In genomic region chr19:1471514-1472107, GRCh38 we compare ENCODE assay signal across 8 cellular contexts. TPM values are rescaled to one million over a fixed set of nuclear protein-coding genes. Genes with fewer than 3 reads are reported as not detected.
DNase-seq lines count a peak whose midpoint lies in the region; ATAC-seq and TF ChIP-seq lines count a peak whose summit lies in the region.

No MANE protein-coding gene starts in this region.

- H3K27me3 ChIP-seq in endodermal cell (ENCODE audit: control insufficient read depth, insufficient read depth, low read length, poor library complexity, severe bottlenecking): peaks cover 66% of the 10 kb centered on the region
- peaks cover 67 to 74% (median 74%) of the 10 kb centered on the region in 3 donors for H3K27me3 ChIP-seq in skeletal muscle tissue (ENCODE audit: control insufficient read depth in 3 of 3, insufficient read depth in 3 of 3, low read length in 3 of 3)

- no peaks in the 10 kb centered on the region for H3K36me3 Mint-ChIP-seq in activated naive CD4-positive, alpha-beta T cell treated with anti-CD3 and anti-CD28 coated beads, Interleukin-2, amount 50 U/mL, for 72 hours
- no peaks in the 10 kb centered on the region for H3K36me3 Mint-ChIP-seq in endodermal cell (ENCODE audit: low read depth)

- H3K4me1 Mint-ChIP-seq in endodermal cell: no peaks in the 10 kb centered on the region

- H3K9ac ChIP-seq in endodermal cell (ENCODE audit: extremely low read depth, low read length, poor library complexity, severe bottlenecking) (no peak overlapping the region), skeletal muscle tissue (ENCODE audit: low read depth in 1 of 3, low read length in 3 of 3) (peak overlapping the region in 2 of 3 donors; percentile 14 to 40)

- H3K27ac Mint-ChIP-seq in activated naive CD4-positive, alpha-beta T cell treated with anti-CD3 and anti-CD28 coated beads, Interleukin-2, amount 50 U/mL, for 72 hours: no peak overlapping the region
- no peak overlapping the region for H3K27ac Mint-ChIP-seq in endodermal cell

- peak; percentile 63 for TF ChIP-seq CTCF in endodermal cell (conservative IDR thresholded peaks at IDR 0.05)

- ATAC-seq in activated naive CD4-positive, alpha-beta T cell treated with anti-CD3 and anti-CD28 coated beads, Interleukin-2, amount 50 U/mL, for 72 hours: no peak
- ATAC-seq in GM21576 (IDR thresholded peaks at IDR 0.05; ENCODE audit: unreplicated experiment): no peak
- ATAC-seq in HG03159 (IDR thresholded peaks at IDR 0.05; ENCODE audit: unreplicated experiment): no peak

- H3K4me3 Mint-ChIP-seq in endodermal cell: no peak overlapping the region

- H3K27ac ChIP-seq in endodermal cell (ENCODE audit: low read depth, low read length): no peak overlapping the region
- no peak overlapping the region for H3K27ac ChIP-seq in skeletal muscle tissue (ENCODE audit: low read depth, low read length)

- peaks cover 14% of the 10 kb centered on the region for H3K36me3 ChIP-seq in endodermal cell (ENCODE audit: control insufficient read depth, insufficient read depth, low read length)
- peaks cover 5 to 10% (median 5%) of the 10 kb centered on the region in 3 donors for H3K36me3 ChIP-seq in skeletal muscle tissue (ENCODE audit: control insufficient read depth in 3 of 3, insufficient read depth in 3 of 3, low read length in 3 of 3)

- peaks cover 50% of the 10 kb centered on the region for H3K27me3 Mint-ChIP-seq in endodermal cell (ENCODE audit: insufficient read depth)

- H3K4me1 ChIP-seq in endodermal cell (ENCODE audit: control insufficient read depth, insufficient read depth, low read length): peaks cover 12% of the 10 kb centered on the region
- H3K4me1 ChIP-seq in skeletal muscle tissue (ENCODE audit: control insufficient read depth in 3 of 3, insufficient read depth in 3 of 3, low read length in 3 of 3): peaks cover 35 to 69% (median 56%) of the 10 kb centered on the region in 3 donors

- H3K9me3 Mint-ChIP-seq in activated naive CD4-positive, alpha-beta T cell treated with anti-CD3 and anti-CD28 coated beads, Interleukin-2, amount 50 U/mL, for 72 hours: no peaks in the 10 kb centered on the region
- H3K9me3 Mint-ChIP-seq in endodermal cell: no peaks in the 10 kb centered on the region

- peak; percentile 34 for DNase-seq in activated naive CD4-positive, alpha-beta T cell treated with Interleukin-2 at 50 U/mL for 16 hours
- DNase-seq in activated naive CD4-positive, alpha-beta T cell treated with anti-CD3 and anti-CD28 coated beads, Interleukin-2, amount 50 U/mL, for 72 hours (ENCODE audit: low spot score in 2 of 2): no peak
- peak; percentile 44 for DNase-seq in NCI-H69 (lab: John Stamatoyannopoulos, UW)
- DNase-seq in endodermal cell: peak; percentile 52
- DNase-seq in foreskin melanocyte: no peak

- H3K9me3 ChIP-seq in endodermal cell (ENCODE audit: control insufficient read depth, low read length) (no peaks in the 10 kb centered on the region), skeletal muscle tissue (ENCODE audit: control insufficient read depth in 3 of 3, low read length in 3 of 3) (no peaks in the 10 kb centered on the region)

- WGBS in endodermal cell (ENCODE audit: insufficient coverage in 1 of 2, insufficient read length in 1 of 2), 2 experiments: 35 to 37% methylated on average over 8 to 22 of the region's 22 CpGs

- H3K4me3 ChIP-seq in endodermal cell (ENCODE audit: low read length) (peak overlapping the region; percentile 68), skeletal muscle tissue (ENCODE audit: low read length in 3 of 3) (no peak overlapping the region)

RNA-seq across cellular contexts. Expression of gene C19orf25, which starts 7.4 kb away (rescaled TPM):
- 10 to 100 TPM; 24.5 to 29.3 TPM for total RNA-seq in activated naive CD4-positive, alpha-beta T cell treated with anti-CD3 and anti-CD28 coated beads, Interleukin-2, amount 50 U/mL, for 72 hours
- total RNA-seq in endodermal cell: 10 to 100 TPM; 40.0 to 51.1 TPM
- polyA plus RNA-seq in endodermal cell (2013, experiment 1 of 2): 29.8 TPM
- 25.4 TPM for polyA plus RNA-seq in endodermal cell (2013, experiment 2 of 2)
- 11.5 TPM for total RNA-seq in skeletal muscle tissue

RNA-seq across cellular contexts. Expression of gene PCSK4, which starts 18.5 kb away (rescaled TPM):
- 1 to 10 TPM; 8.4 to 9.4 TPM for total RNA-seq in activated naive CD4-positive, alpha-beta T cell treated with anti-CD3 and anti-CD28 coated beads, Interleukin-2, amount 50 U/mL, for 72 hours
- total RNA-seq in endodermal cell (10 to 100 TPM; 25.2 to 31.6 TPM), skeletal muscle tissue (0.52 TPM)
- 15.2 TPM for polyA plus RNA-seq in endodermal cell (2013, experiment 1 of 2)
- 12.1 TPM for polyA plus RNA-seq in endodermal cell (2013, experiment 2 of 2)

RNA-seq across cellular contexts. Expression of gene REEP6, which starts 19.4 kb away (rescaled TPM):
- total RNA-seq in activated naive CD4-positive, alpha-beta T cell treated with anti-CD3 and anti-CD28 coated beads, Interleukin-2, amount 50 U/mL, for 72 hours: 1 to 10 TPM; 1.4 to 2.9 TPM
- total RNA-seq in endodermal cell (10 to 100 TPM; 24.7 to 49.4 TPM), skeletal muscle tissue (2.1 TPM)
- 13.9 TPM for polyA plus RNA-seq in endodermal cell (2013, experiment 1 of 2)
- polyA plus RNA-seq in endodermal cell (2013, experiment 2 of 2): 13.0 TPM

RNA-seq across cellular contexts. Expression of gene APC2, which starts 21.7 kb away (rescaled TPM):
- total RNA-seq in activated naive CD4-positive, alpha-beta T cell treated with anti-CD3 and anti-CD28 coated beads, Interleukin-2, amount 50 U/mL, for 72 hours: under 1 TPM; 0.09 to 0.14 TPM
- total RNA-seq in endodermal cell: under 1 TPM; 0.38 to 0.57 TPM
- polyA plus RNA-seq in endodermal cell (2013, experiment 1 of 2): 23.2 TPM
- polyA plus RNA-seq in endodermal cell (2013, experiment 2 of 2): 22.1 TPM
- total RNA-seq in skeletal muscle tissue: 1.0 TPM

RNA-seq across cellular contexts. Expression of gene RPS15, which starts 33.4 kb away (rescaled TPM):
- total RNA-seq in activated naive CD4-positive, alpha-beta T cell treated with anti-CD3 and anti-CD28 coated beads, Interleukin-2, amount 50 U/mL, for 72 hours: 1,000 to 10,000 TPM; 1,495 to 1,747 TPM
- total RNA-seq in endodermal cell (1,000 to 10,000 TPM; 1,298 to 1,321 TPM), skeletal muscle tissue (354 TPM)
- 2,005 TPM for polyA plus RNA-seq in endodermal cell (2013, experiment 1 of 2)
- 1,939 TPM for polyA plus RNA-seq in endodermal cell (2013, experiment 2 of 2)

Comparison
In these comparisons a context has a peak if more than half of its experiments do, and no peak if none do; other contexts are left out.
1. DNase-seq: peak in activated naive CD4-positive, alpha-beta T cell treated with Interleukin-2 at 50 U/mL for 16 hours (single experiment), NCI-H69 (single experiment) and endodermal cell (single experiment); none in activated naive CD4-positive, alpha-beta T cell treated with anti-CD3 and anti-CD28 coated beads, Interleukin-2, amount 50 U/mL, for 72 hours (0 of 2) and foreskin melanocyte (single experiment).